In the genomic region with DNA sequence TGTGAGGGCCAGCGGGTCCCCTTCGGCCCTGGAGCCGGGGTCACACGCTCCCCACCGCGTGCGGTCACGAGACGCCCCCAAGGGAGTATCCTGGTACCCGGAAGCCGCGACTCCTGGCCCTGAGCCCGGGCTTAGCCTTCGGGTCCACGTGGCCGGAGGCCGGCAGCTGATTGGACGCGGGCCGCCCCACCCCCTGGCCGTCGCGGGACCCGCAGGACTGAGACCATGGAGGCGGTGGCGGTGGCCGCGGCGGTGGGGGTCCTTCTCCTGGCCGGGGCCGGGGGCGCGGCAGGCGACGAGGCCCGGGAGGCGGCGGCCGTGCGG, we compare ENCODE assay signal across 8 cellular contexts. TPM values are rescaled to one million over a fixed set of nuclear protein-coding genes. Genes with fewer than 3 reads are reported as not detected.
DNase-seq lines count a peak whose midpoint lies in the region; ATAC-seq and TF ChIP-seq lines count a peak whose summit lies in the region.

A gene (plus strand): TSS at position 194 of the 324 bp plus-strand sequence. CDS start 32 bp downstream, at position 226.

- no peaks in the 10 kb centered on the region for H4K20me1 ChIP-seq in smooth muscle cell (ENCODE audit: low read depth)

- no peaks in the 10 kb centered on the region for H3K36me3 ChIP-seq in A673 (ENCODE audit: insufficient read depth, low read length, poor library complexity, severe bottlenecking)
- peaks cover 24% of the 10 kb centered on the region for H3K36me3 ChIP-seq in WERI-Rb-1
- no peaks in the 10 kb centered on the region for H3K36me3 ChIP-seq in breast epithelium
- H3K36me3 ChIP-seq in smooth muscle cell (ENCODE audit: low read depth) = no peaks in the 10 kb centered on the region

- no peaks in the 10 kb centered on the region for H3K4me1 ChIP-seq in A673 (ENCODE audit: insufficient read depth, low read length, poor library complexity, severe bottlenecking)
- peaks cover 0 to 8% of the 10 kb centered on the region in 2 donors for H3K4me1 ChIP-seq in breast epithelium
- H3K4me1 ChIP-seq in smooth muscle cell (ENCODE audit: low read depth) = no peaks in the 10 kb centered on the region

- H2AFZ ChIP-seq in smooth muscle cell (ENCODE audit: low read depth) = peak within 1 kb of the TSS; percentile 69

- TF ChIP-seq POLR2A in breast epithelium (IDR thresholded peaks at IDR 0.05) = peak; percentile 48

- peak within 1 kb of the TSS; percentile 85 for H3K4me2 ChIP-seq in smooth muscle cell

- TF ChIP-seq CTCF in A673 (conservative IDR thresholded peaks at IDR 0.05; ENCODE audit: low read depth, low read length) (no peak), WERI-Rb-1 (IDR thresholded peaks at IDR 0.05; ENCODE audit: low read depth, low read length) (0 out of 2 replicates have a peak, but pooled peaks have one; percentile 3), breast epithelium (IDR thresholded peaks at IDR 0.05) (no peak), smooth muscle cell (IDR thresholded peaks at IDR 0.05; ENCODE audit: borderline replicate concordance, insufficient read depth, poor library complexity, severe bottlenecking) (no peak)

- peak within 1 kb of the TSS; percentile 26 for H3K9ac ChIP-seq in smooth muscle cell (ENCODE audit: low read depth)

- 2% methylated on average over 22 of the region's 40 CpGs for WGBS in smooth muscle cell (ENCODE audit: low lambda C conversion rate)

- H3K9me3 ChIP-seq in A673 (ENCODE audit: low read depth, low read length, poor library complexity, severe bottlenecking) = no peaks in the 10 kb centered on the region
- no peaks in the 10 kb centered on the region for H3K9me3 ChIP-seq in WERI-Rb-1 (ENCODE audit: severe bottlenecking)
- H3K9me3 ChIP-seq in breast epithelium = no peaks in the 10 kb centered on the region
- H3K9me3 ChIP-seq in smooth muscle cell (replicated peaks; ENCODE audit: low read depth) = no peaks in the 10 kb centered on the region

- BruUV-seq in A673 (replicated peaks; lab: Mats Ljungman, UMichigan) = no TSS peak

- H3K79me2 ChIP-seq in smooth muscle cell (ENCODE audit: low read depth) = peaks cover 5% of the 10 kb centered on the region

- CTCF ChIA-PET in A673 (lab: Charles Lee) = interaction anchor here (0.9 kb wide), 1 partner anchor 605 kb away, joined by 5 read pairs; a partner anchor contains a TSS

- H3K27me3 ChIP-seq in A673 (replicated peaks; ENCODE audit: insufficient read depth, low read depth, low read length, poor library complexity) = no peaks in the 10 kb centered on the region
- no peaks in the 10 kb centered on the region for H3K27me3 ChIP-seq in WERI-Rb-1 (ENCODE audit: insufficient read depth, low read depth, severe bottlenecking)
- H3K27me3 ChIP-seq in breast epithelium = no peaks in the 10 kb centered on the region
- no peaks in the 10 kb centered on the region for H3K27me3 ChIP-seq in smooth muscle cell (ENCODE audit: low read depth)

- H3K27ac ChIP-seq in A673 (ENCODE audit: low read depth, low read length, poor library complexity, severe bottlenecking) (peak within 1 kb of the TSS; percentile 30), WERI-Rb-1 (peak within 1 kb of the TSS; percentile 96), breast epithelium (peak within 1 kb of the TSS; percentile 92 to 98), smooth muscle cell (ENCODE audit: low read depth) (peak within 1 kb of the TSS; percentile 36)

- POLR2A ChIA-PET in A673 (lab: Charles Lee; ENCODE audit: low non-redundant PET) = no interaction called here

- intact Hi-C loops in A673 (cut with micrococcal nuclease; ENCODE audit: unreplicated experiment) = no loop called here
- intact Hi-C loops in breast epithelium (cut with DNase I; ENCODE audit: low total_unique reads) = no loop called here

- peaks cover 8% of the 10 kb centered on the region for H3F3A ChIP-seq in smooth muscle cell (ENCODE audit: low read depth)

- DNase-seq in A673 (ENCODE audit: low spot score) (peak; percentile 82), NCI-H2171 treated with DMSO at 0.1 percent for 48 hours (lab: John Stamatoyannopoulos, UW) (peak; percentile 87), WERI-Rb-1 (peak; percentile 98), breast epithelium (ENCODE audit: low spot score in 2 of 2) (peak; percentile 90 to 96), iPS-NIHi7 (ENCODE audit: extremely low spot score) (peak; percentile 98), smooth muscle cell (lab: John Stamatoyannopoulos, UW; ENCODE audit: unreplicated experiment) (peak; percentile 73)

- peak within 1 kb of the TSS; percentile 53 for H3K4me3 ChIP-seq in A673 (ENCODE audit: low read depth, low read length, poor library complexity, severe bottlenecking)
- peak within 1 kb of the TSS; percentile 71 for H3K4me3 ChIP-seq in WERI-Rb-1 (ENCODE audit: low read depth, low read length)
- peak within 1 kb of the TSS; percentile 61 to 92 (median 71) for H3K4me3 ChIP-seq in breast epithelium
- peak within 1 kb of the TSS; percentile 65 for H3K4me3 ChIP-seq in smooth muscle cell

- ATAC-seq in GM18867 (IDR thresholded peaks at IDR 0.05; ENCODE audit: unreplicated experiment) = peak; percentile 85
- peak; percentile 68 for ATAC-seq in HG03095 (IDR thresholded peaks at IDR 0.05; ENCODE audit: unreplicated experiment)

RNA-seq across cellular contexts. Expression of the gene that starts here (rescaled TPM):
- total RNA-seq in A673 (2021) (9.6 and 12.7 TPM in 2 replicates), breast epithelium (100 to 1,000 TPM in 1 of 3 donors, 10 to 100 TPM in 2; 42.9 to 101 (median 48.4) TPM), smooth muscle cell (23.0 and 27.2 TPM in 2 replicates)
- polyA plus RNA-seq in smooth muscle cell = 39.9 and 51.6 TPM in 2 replicates

Comparison
In these comparisons a context has a peak if more than half of its experiments do, and no peak if none do; other contexts are left out.
1. Peak in every context shown above with its lines: DNase-seq, ATAC-seq, H3K4me3 ChIP-seq and H3K27ac ChIP-seq.
2. H3K27ac ChIP-seq: peak in every context shown above with its lines; median percentile 96 in WERI-Rb-1; 95 in breast epithelium; 36 in smooth muscle cell; 30 in A673.